Comparison of ENCODE assay signal across 1 cellular context in the genomic region with DNA sequence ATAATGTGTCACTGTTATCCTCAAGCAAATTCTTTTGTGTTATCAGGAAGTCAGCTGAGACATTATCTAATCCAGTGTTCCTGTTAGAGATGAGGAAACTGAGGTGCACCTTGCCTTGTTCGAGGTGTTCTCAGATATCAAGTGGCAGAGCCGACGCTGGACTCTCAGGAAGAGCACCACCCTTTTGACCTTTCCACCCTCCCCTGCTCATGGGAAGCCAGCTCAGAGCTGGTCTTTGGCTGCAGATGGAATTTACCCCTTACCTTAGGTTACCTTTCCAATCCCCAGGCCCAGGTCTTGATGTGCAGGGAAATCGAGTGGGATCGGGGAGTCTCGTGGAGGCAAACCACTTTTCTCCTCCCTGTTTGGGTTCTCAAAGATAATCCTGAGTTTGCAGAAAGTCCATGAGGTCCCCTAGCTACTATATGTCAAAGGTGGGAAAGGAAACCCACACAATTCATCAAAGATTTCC.
TF ChIP-seq lines count a peak whose summit lies in the region.

No MANE protein-coding gene starts in this region.

TF ChIP-seq in HepG2, 621 proteins besides CTCF, POLR2A, EP300 and RAD21 (continued from another document and continues in another):
- TF ChIP-seq TFE3 (CRISPR knock-in tag; IDR thresholded peaks at IDR 0.05) (peak; percentile 95), ZFP36 (IDR thresholded peaks at IDR 0.05; ENCODE audit: borderline replicate concordance, low read depth, low read length, partially characterized antibody) (no peak), ZNF557 (CRISPR knock-in tag; IDR thresholded peaks at IDR 0.05) (no peak), NR2C2 (CRISPR knock-in tag; IDR thresholded peaks at IDR 0.05; ENCODE audit: borderline replicate concordance) (peak; percentile 78), USF2 (IDR thresholded peaks at IDR 0.05; ENCODE audit: low read depth, low read length) (no peak), USF2 (CRISPR knock-in tag; IDR thresholded peaks at IDR 0.05; ENCODE audit: borderline replicate concordance) (no peak), ZNF383 (CRISPR knock-in tag; IDR thresholded peaks at IDR 0.05; ENCODE audit: borderline replicate concordance) (no peak), TFDP2 (CRISPR knock-in tag; IDR thresholded peaks at IDR 0.05) (peak; percentile 20; the same call in 1 of the 2 replicates), ARNTL (CRISPR knock-in tag; IDR thresholded peaks at IDR 0.05) (peak; percentile 69; the same call in 1 of the 2 replicates), ZNF138 (CRISPR knock-in tag; IDR thresholded peaks at IDR 0.05; ENCODE audit: low read depth) (no peak), PHB2 (IDR thresholded peaks at IDR 0.05; ENCODE audit: partially characterized antibody) (no peak), LCORL (IDR thresholded peaks at IDR 0.05) (no peak), LCORL (CRISPR knock-in tag; IDR thresholded peaks at IDR 0.05) (peak; percentile 79; the same call in 1 of the 2 replicates), TERF1 (CRISPR knock-in tag; IDR thresholded peaks at IDR 0.05) (no peak), RBM22 (optimal IDR thresholded peaks at IDR 0.05; ENCODE audit: low read length) (no peak), ZNF510 (CRISPR knock-in tag; IDR thresholded peaks at IDR 0.05; ENCODE audit: low read depth) (no peak), ZNF569 (CRISPR knock-in tag; IDR thresholded peaks at IDR 0.05; ENCODE audit: borderline replicate concordance) (no peak), ZFP41 (CRISPR knock-in tag; IDR thresholded peaks at IDR 0.05; ENCODE audit: borderline replicate concordance) (no peak), SMAD1 (CRISPR knock-in tag; IDR thresholded peaks at IDR 0.05; ENCODE audit: borderline replicate concordance, low read depth) (no peak), ZNF543 (CRISPR knock-in tag; IDR thresholded peaks at IDR 0.05) (no peak), ZNF292 (CRISPR knock-in tag; IDR thresholded peaks at IDR 0.05; ENCODE audit: borderline replicate concordance, low read depth) (peak; percentile 34; the same call in 1 of the 2 replicates), NFYB (CRISPR knock-in tag; IDR thresholded peaks at IDR 0.05) (no peak), ASH2L (IDR thresholded peaks at IDR 0.05; ENCODE audit: insufficient read length, low read depth, low read length) (peak; percentile 67), ZNF253 (CRISPR knock-in tag; IDR thresholded peaks at IDR 0.05; ENCODE audit: borderline replicate concordance) (no peak), ZNF530 (CRISPR knock-in tag; IDR thresholded peaks at IDR 0.05; ENCODE audit: low read depth) (no peak), SIX4 (CRISPR knock-in tag; IDR thresholded peaks at IDR 0.05) (peak; percentile 99), ZNF136 (CRISPR knock-in tag; IDR thresholded peaks at IDR 0.05; ENCODE audit: low read depth) (no peak), ELF1 (CRISPR knock-in tag; IDR thresholded peaks at IDR 0.05) (peak; percentile 34), U2AF2 (IDR thresholded peaks at IDR 0.05; ENCODE audit: low read depth, low read length) (no peak), ATRX (CRISPR knock-in tag; IDR thresholded peaks at IDR 0.05; ENCODE audit: borderline replicate concordance) (no peak), SMARCC2 (IDR thresholded peaks at IDR 0.05) (no peak)
- TF ChIP-seq, protein P1, sequence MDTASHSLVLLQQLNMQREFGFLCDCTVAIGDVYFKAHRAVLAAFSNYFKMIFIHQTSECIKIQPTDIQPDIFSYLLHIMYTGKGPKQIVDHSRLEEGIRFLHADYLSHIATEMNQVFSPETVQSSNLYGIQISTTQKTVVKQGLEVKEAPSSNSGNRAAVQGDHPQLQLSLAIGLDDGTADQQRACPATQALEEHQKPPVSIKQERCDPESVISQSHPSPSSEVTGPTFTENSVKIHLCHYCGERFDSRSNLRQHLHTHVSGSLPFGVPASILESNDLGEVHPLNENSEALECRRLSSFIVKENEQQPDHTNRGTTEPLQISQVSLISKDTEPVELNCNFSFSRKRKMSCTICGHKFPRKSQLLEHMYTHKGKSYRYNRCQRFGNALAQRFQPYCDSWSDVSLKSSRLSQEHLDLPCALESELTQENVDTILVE (CRISPR knock-in tag; IDR thresholded peaks at IDR 0.05), result 0 out of 2 replicates have a peak, but pooled peaks have one; percentile 57
- TF ChIP-seq, protein P2, sequence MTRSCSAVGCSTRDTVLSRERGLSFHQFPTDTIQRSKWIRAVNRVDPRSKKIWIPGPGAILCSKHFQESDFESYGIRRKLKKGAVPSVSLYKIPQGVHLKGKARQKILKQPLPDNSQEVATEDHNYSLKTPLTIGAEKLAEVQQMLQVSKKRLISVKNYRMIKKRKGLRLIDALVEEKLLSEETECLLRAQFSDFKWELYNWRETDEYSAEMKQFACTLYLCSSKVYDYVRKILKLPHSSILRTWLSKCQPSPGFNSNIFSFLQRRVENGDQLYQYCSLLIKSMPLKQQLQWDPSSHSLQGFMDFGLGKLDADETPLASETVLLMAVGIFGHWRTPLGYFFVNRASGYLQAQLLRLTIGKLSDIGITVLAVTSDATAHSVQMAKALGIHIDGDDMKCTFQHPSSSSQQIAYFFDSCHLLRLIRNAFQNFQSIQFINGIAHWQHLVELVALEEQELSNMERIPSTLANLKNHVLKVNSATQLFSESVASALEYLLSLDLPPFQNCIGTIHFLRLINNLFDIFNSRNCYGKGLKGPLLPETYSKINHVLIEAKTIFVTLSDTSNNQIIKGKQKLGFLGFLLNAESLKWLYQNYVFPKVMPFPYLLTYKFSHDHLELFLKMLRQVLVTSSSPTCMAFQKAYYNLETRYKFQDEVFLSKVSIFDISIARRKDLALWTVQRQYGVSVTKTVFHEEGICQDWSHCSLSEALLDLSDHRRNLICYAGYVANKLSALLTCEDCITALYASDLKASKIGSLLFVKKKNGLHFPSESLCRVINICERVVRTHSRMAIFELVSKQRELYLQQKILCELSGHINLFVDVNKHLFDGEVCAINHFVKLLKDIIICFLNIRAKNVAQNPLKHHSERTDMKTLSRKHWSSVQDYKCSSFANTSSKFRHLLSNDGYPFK (CRISPR knock-in tag; IDR thresholded peaks at IDR 0.05; ENCODE audit: borderline replicate concordance), result no peak
- TF ChIP-seq, protein P3, sequence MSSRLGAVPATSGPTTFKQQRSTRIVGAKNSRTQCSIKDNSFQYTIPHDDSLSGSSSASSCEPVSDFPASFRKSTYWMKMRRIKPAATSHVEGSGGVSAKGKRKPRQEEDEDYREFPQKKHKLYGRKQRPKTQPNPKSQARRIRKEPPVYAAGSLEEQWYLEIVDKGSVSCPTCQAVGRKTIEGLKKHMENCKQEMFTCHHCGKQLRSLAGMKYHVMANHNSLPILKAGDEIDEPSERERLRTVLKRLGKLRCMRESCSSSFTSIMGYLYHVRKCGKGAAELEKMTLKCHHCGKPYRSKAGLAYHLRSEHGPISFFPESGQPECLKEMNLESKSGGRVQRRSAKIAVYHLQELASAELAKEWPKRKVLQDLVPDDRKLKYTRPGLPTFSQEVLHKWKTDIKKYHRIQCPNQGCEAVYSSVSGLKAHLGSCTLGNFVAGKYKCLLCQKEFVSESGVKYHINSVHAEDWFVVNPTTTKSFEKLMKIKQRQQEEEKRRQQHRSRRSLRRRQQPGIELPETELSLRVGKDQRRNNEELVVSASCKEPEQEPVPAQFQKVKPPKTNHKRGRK (CRISPR knock-in tag; IDR thresholded peaks at IDR 0.05), result no peak
- TF ChIP-seq, protein P4, sequence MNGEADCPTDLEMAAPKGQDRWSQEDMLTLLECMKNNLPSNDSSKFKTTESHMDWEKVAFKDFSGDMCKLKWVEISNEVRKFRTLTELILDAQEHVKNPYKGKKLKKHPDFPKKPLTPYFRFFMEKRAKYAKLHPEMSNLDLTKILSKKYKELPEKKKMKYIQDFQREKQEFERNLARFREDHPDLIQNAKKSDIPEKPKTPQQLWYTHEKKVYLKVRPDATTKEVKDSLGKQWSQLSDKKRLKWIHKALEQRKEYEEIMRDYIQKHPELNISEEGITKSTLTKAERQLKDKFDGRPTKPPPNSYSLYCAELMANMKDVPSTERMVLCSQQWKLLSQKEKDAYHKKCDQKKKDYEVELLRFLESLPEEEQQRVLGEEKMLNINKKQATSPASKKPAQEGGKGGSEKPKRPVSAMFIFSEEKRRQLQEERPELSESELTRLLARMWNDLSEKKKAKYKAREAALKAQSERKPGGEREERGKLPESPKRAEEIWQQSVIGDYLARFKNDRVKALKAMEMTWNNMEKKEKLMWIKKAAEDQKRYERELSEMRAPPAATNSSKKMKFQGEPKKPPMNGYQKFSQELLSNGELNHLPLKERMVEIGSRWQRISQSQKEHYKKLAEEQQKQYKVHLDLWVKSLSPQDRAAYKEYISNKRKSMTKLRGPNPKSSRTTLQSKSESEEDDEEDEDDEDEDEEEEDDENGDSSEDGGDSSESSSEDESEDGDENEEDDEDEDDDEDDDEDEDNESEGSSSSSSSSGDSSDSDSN (CRISPR knock-in tag; IDR thresholded peaks at IDR 0.05), result no peak
- TF ChIP-seq, protein P5, sequence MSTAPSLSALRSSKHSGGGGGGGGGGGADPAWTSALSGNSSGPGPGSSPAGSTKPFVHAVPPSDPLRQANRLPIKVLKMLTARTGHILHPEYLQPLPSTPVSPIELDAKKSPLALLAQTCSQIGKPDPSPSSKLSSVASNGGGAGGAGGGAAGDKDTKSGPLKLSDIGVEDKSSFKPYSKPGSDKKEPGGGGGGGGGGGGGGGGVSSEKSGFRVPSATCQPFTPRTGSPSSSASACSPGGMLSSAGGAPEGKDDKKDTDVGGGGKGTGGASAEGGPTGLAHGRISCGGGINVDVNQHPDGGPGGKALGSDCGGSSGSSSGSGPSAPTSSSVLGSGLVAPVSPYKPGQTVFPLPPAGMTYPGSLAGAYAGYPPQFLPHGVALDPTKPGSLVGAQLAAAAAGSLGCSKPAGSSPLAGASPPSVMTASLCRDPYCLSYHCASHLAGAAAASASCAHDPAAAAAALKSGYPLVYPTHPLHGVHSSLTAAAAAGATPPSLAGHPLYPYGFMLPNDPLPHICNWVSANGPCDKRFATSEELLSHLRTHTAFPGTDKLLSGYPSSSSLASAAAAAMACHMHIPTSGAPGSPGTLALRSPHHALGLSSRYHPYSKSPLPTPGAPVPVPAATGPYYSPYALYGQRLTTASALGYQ (CRISPR knock-in tag; IDR thresholded peaks at IDR 0.05), result no peak; the same call in 1 of the 2 replicates
- TF ChIP-seq, protein P6, sequence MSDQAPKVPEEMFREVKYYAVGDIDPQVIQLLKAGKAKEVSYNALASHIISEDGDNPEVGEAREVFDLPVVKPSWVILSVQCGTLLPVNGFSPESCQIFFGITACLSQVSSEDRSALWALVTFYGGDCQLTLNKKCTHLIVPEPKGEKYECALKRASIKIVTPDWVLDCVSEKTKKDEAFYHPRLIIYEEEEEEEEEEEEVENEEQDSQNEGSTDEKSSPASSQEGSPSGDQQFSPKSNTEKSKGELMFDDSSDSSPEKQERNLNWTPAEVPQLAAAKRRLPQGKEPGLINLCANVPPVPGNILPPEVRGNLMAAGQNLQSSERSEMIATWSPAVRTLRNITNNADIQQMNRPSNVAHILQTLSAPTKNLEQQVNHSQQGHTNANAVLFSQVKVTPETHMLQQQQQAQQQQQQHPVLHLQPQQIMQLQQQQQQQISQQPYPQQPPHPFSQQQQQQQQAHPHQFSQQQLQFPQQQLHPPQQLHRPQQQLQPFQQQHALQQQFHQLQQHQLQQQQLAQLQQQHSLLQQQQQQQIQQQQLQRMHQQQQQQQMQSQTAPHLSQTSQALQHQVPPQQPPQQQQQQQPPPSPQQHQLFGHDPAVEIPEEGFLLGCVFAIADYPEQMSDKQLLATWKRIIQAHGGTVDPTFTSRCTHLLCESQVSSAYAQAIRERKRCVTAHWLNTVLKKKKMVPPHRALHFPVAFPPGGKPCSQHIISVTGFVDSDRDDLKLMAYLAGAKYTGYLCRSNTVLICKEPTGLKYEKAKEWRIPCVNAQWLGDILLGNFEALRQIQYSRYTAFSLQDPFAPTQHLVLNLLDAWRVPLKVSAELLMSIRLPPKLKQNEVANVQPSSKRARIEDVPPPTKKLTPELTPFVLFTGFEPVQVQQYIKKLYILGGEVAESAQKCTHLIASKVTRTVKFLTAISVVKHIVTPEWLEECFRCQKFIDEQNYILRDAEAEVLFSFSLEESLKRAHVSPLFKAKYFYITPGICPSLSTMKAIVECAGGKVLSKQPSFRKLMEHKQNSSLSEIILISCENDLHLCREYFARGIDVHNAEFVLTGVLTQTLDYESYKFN (CRISPR knock-in tag; conservative IDR thresholded peaks at IDR 0.05), result peak; percentile 95
